Comparison of ENCODE assay signal across 1 cellular context in genomic region chr3:51982352-51982837, GRCh38.
TF ChIP-seq lines count a peak whose summit lies in the region.

No MANE protein-coding gene starts in this region.

TF ChIP-seq in HEK293, 187 proteins besides CTCF, POLR2A, EP300 and RAD21 (continued from another document):
- TF ChIP-seq KLF17 (tag by site-specific recombination; IDR thresholded peaks at IDR 0.05) (no peak; the same call in 1 of the 2 replicates), ZNF398 (tag by site-specific recombination; IDR thresholded peaks at IDR 0.05) (0 out of 2 replicates have a peak, but pooled peaks have one; percentile 7), ZNF571 (tag by site-specific recombination; IDR thresholded peaks at IDR 0.05) (no peak), TRIM28 (IDR thresholded peaks at IDR 0.05; ENCODE audit: borderline replicate concordance, low read length) (peak; percentile 51; the same call in 1 of the 2 replicates), ZNF341 (tag by site-specific recombination; IDR thresholded peaks at IDR 0.05; ENCODE audit: low read depth) (peak; percentile 47), ZBTB8A (tag by site-specific recombination; IDR thresholded peaks at IDR 0.05) (peak; percentile 21; the same call in 1 of the 2 replicates), ZNF335 (tag by site-specific recombination; conservative IDR thresholded peaks at IDR 0.05) (peak; percentile 76)
TF ChIP-seq in HEK293: peak in this region for 7.
